In genomic region chr2:207066784-207067460, GRCh38 we compare ENCODE assay signal across 18 cellular contexts.
DNase-seq lines count a peak whose midpoint lies in the region; ATAC-seq, FAIRE-seq and TF ChIP-seq lines count a peak whose summit lies in the region.
"Had no signal": no experiment of that assay in that cellular context is flagged by ENCODE, and none has a peak within 500 bp of the region (broad histone marks: within the 10 kb centered on the region; RNA-seq: fewer than 3 reads in every experiment).

No MANE protein-coding gene starts in this region.

- no TSS peak for BruUV-seq in endothelial cell of umbilical vein (replicated peaks; lab: Mats Ljungman, UMichigan)

- no peaks in the 10 kb centered on the region for H3K79me2 ChIP-seq in endothelial cell of umbilical vein (ENCODE audit: control insufficient read depth, insufficient read depth, low read length)

- dilution Hi-C loops in endothelial cell of umbilical vein (cut with MboI; ENCODE audit: extremely low pct_ligation_motif_present, low sequenced_read_pairs) = no loop called here

- no peaks in the 10 kb centered on the region for H3K27me3 ChIP-seq in endothelial cell of umbilical vein (ENCODE audit: control insufficient read depth in 2 of 2, insufficient read depth in 2 of 2, low read length in 2 of 2)
- H3K27me3 ChIP-seq: tibial artery had no signal

- CTCF ChIA-PET in endothelial cell of umbilical vein (lab: Charles Lee) (interaction anchor here (0.9 to 1.5 kb wide), 3 partner anchors 65 to 406 kb away, joined by 3 to 5 read pairs (median 4); no protein-coding TSS in a partner anchor), RWPE1 (lab: Yijun Ruan, JAX) (no interaction called here)

- H4K20me1 ChIP-seq in endothelial cell of umbilical vein (replicated peaks; ENCODE audit: control insufficient read depth, extremely low read depth, insufficient read depth, low read length) = no peaks in the 10 kb centered on the region

- H3K9ac ChIP-seq in endothelial cell of umbilical vein (replicated peaks; ENCODE audit: extremely low read depth, insufficient read depth, low read length) = no peak overlapping the region

- H3K9me3 ChIP-seq in endothelial cell of umbilical vein (replicated peaks; ENCODE audit: control insufficient read depth, insufficient read depth, low read length) = no peaks in the 10 kb centered on the region
- H3K9me3 ChIP-seq: tibial artery had no signal

- H2AFZ ChIP-seq in endothelial cell of umbilical vein (ENCODE audit: low read depth, low read length) = no peak overlapping the region

- intact Hi-C loops in endothelial cell of umbilical vein (cut with micrococcal nuclease) = no loop called here

- no peaks in the 10 kb centered on the region for H3K36me3 ChIP-seq in endothelial cell of umbilical vein (ENCODE audit: control insufficient read depth in 2 of 2, extremely low read depth in 1 of 2, insufficient read depth in 2 of 2, low read length in 2 of 2)
- H3K36me3 ChIP-seq: tibial artery had no signal

- DNase-seq in NCI-H1417 (lab: John Stamatoyannopoulos, UW) (peak in 2 of 3 experiments; percentile 7 to 58), NCI-H1417 treated with DMSO at 0.1 percent for 48 hours (lab: John Stamatoyannopoulos, UW) (no peak), NCI-H1105 (lab: John Stamatoyannopoulos, UW) (peak; percentile 12), endothelial cell of umbilical vein (ENCODE audit: low read depth, low spot score) (no peak), occipital lobe (lab: John Stamatoyannopoulos, UW) (peak; percentile 6), RWPE1 (ENCODE audit: low spot score) (no peak), osteocyte (ENCODE audit: extremely low spot score, unreplicated experiment) (no peak)
- DNase-seq: effector memory CD8-positive, alpha-beta T cell; HFFc6; NCI-H1694 treated with DMSO at 0.1 percent for 48 hours; NCI-H774; stimulated activated CD4-positive, alpha-beta T cell treated with anti-CD3 and anti-CD28 coated beads, Interleukin-12 subunit alpha, Interleukin-12 subunit beta, amount 100 ng/mL, for 4 hours; tibial artery had no signal

- no peaks in the 10 kb centered on the region for H3K36me3 Mint-ChIP-seq in osteocyte (ENCODE audit: unreplicated experiment)
- H3K36me3 Mint-ChIP-seq: memory B cell; stimulated activated effector memory CD8-positive, alpha-beta T cell treated with anti-CD3 and anti-CD28 coated beads, Interleukin-12 subunit alpha, Interleukin-12 subunit beta, amount 100 ng/mL, for 72 hours had no signal

- H3K4me3 ChIP-seq in endothelial cell of umbilical vein (replicated peaks in 1 of 3; ENCODE audit: insufficient read depth in 1 of 3, low read depth in 1 of 3, low read length in 3 of 3) = no peak overlapping the region
- H3K4me3 ChIP-seq: tibial artery had no signal

- H3K4me3 Mint-ChIP-seq in osteocyte (ENCODE audit: unreplicated experiment) = no peak overlapping the region
- H3K4me3 Mint-ChIP-seq: effector memory CD8-positive, alpha-beta T cell; HFFc6; memory B cell; nephron; stimulated activated effector memory CD8-positive, alpha-beta T cell treated with anti-CD3 and anti-CD28 coated beads, Interleukin-12 subunit alpha, Interleukin-12 subunit beta, amount 100 ng/mL, for 72 hours had no signal

- H3K4me1 ChIP-seq in endothelial cell of umbilical vein (ENCODE audit: control insufficient read depth, extremely low read depth, insufficient read depth, low read length) = peaks cover 32% of the 10 kb centered on the region

- FAIRE-seq in endothelial cell of umbilical vein (lab: Jason Lieb, UNC) = peak; percentile 24

- no peaks in the 10 kb centered on the region for H3K9me1 ChIP-seq in endothelial cell of umbilical vein (replicated peaks; ENCODE audit: control insufficient read depth, extremely low read depth, insufficient read depth, low read length)

- no peak for TF ChIP-seq CTCF in endothelial cell of umbilical vein (IDR thresholded peaks at IDR 0.05; ENCODE audit: extremely low read depth in 1 of 2, insufficient read depth in 1 of 2, low read depth in 1 of 2, low read length in 2 of 2)
- TF ChIP-seq CTCF in RWPE1 (conservative IDR thresholded peaks at IDR 0.05; ENCODE audit: low read depth) = no peak
- no peak for TF ChIP-seq CTCF in osteocyte (IDR thresholded peaks at IDR 0.05)

- no peaks in the 10 kb centered on the region for H3K27me3 Mint-ChIP-seq in osteocyte (ENCODE audit: unreplicated experiment)

- no peaks in the 10 kb centered on the region for H3K9me3 Mint-ChIP-seq in osteocyte (ENCODE audit: unreplicated experiment)
- H3K9me3 Mint-ChIP-seq: activated T-helper 2 cell treated with anti-CD3 and anti-CD28 coated beads, Interferon-gamma antibody, Interleukin-2, Interleukin-4, amounts not matched to agents 10 μg/mL and 5 μg/mL and 100 μg/mL, durations not matched to agents 14 hours and 24 hours and 36 hours; HFFc6; memory B cell; nephron; stimulated activated effector memory CD8-positive, alpha-beta T cell treated with anti-CD3 and anti-CD28 coated beads, Interleukin-12 subunit alpha, Interleukin-12 subunit beta, amount 100 ng/mL, for 72 hours had no signal

- H3K27ac ChIP-seq in endothelial cell of umbilical vein (ENCODE audit: insufficient read depth, low read depth, low read length) = no peak overlapping the region
- no peak overlapping the region for H3K27ac ChIP-seq in RWPE1
- H3K27ac ChIP-seq: tibial artery had no signal

- H3K4me1 Mint-ChIP-seq in osteocyte (ENCODE audit: unreplicated experiment) = peaks cover 12% of the 10 kb centered on the region
- H3K4me1 Mint-ChIP-seq: stimulated activated effector memory CD8-positive, alpha-beta T cell treated with anti-CD3 and anti-CD28 coated beads, Interleukin-12 subunit alpha, Interleukin-12 subunit beta, amount 100 ng/mL, for 72 hours had no signal

- no peak overlapping the region for H3K27ac Mint-ChIP-seq in osteocyte (ENCODE audit: unreplicated experiment)
- H3K27ac Mint-ChIP-seq: activated T-helper 2 cell treated with anti-CD3 and anti-CD28 coated beads, Interferon-gamma antibody, Interleukin-2, Interleukin-4, amounts not matched to agents 10 μg/mL and 5 μg/mL and 100 μg/mL, durations not matched to agents 14 hours and 24 hours and 36 hours; effector memory CD8-positive, alpha-beta T cell; HFFc6; memory B cell had no signal

- no peak for ATAC-seq in HG02571 (IDR thresholded peaks at IDR 0.05; ENCODE audit: unreplicated experiment)
- ATAC-seq: effector memory CD8-positive, alpha-beta T cell; stimulated activated effector memory CD8-positive, alpha-beta T cell treated with anti-CD3 and anti-CD28 coated beads, Interleukin-12 subunit alpha, Interleukin-12 subunit beta, amount 100 ng/mL, for 72 hours had no signal

- peak overlapping the region; percentile 18 for H3K4me2 ChIP-seq in endothelial cell of umbilical vein (ENCODE audit: insufficient read depth, low read length)

- POLR2A ChIA-PET in endothelial cell of umbilical vein (lab: Charles Lee) (interaction anchor here (0.6 kb wide), 1 partner anchor 139 kb away, joined by 3 read pairs; no protein-coding TSS in a partner anchor), RWPE1 (lab: Yijun Ruan, JAX; ENCODE audit: low non-redundant PET) (no interaction called here)

- TF ChIP-seq POLR2A in endothelial cell of umbilical vein (IDR thresholded peaks at IDR 0.05; ENCODE audit: low read depth, low read length) = no peak

TF ChIP-seq in endothelial cell of umbilical vein, 7 proteins besides CTCF, POLR2A, EP300 and RAD21:
- TF ChIP-seq MYC (IDR thresholded peaks at IDR 0.05; ENCODE audit: low read depth, low read length) = no peak
- no peak for TF ChIP-seq JUN (IDR thresholded peaks at IDR 0.05; ENCODE audit: borderline replicate concordance, insufficient read depth, insufficient read length, low read depth)
- no peak for TF ChIP-seq POLR2AphosphoS5 (IDR thresholded peaks at IDR 0.05; ENCODE audit: insufficient read depth, low read depth, low read length)
- no peak for TF ChIP-seq GATA2 (IDR thresholded peaks at IDR 0.05; ENCODE audit: insufficient read depth, insufficient read length, low read depth, low read length)
- TF ChIP-seq, protein P1, sequence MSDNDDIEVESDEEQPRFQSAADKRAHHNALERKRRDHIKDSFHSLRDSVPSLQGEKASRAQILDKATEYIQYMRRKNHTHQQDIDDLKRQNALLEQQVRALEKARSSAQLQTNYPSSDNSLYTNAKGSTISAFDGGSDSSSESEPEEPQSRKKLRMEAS (IDR thresholded peaks at IDR 0.05; ENCODE audit: insufficient read depth, insufficient read length) = no peak
- TF ChIP-seq EZH2 (IDR thresholded peaks at IDR 0.05; ENCODE audit: borderline replicate concordance, low read depth, low read length, severe bottlenecking) = no peak
- no peak for TF ChIP-seq FOS (IDR thresholded peaks at IDR 0.05; ENCODE audit: borderline replicate concordance, insufficient read depth, low read length)

Comparison
In these comparisons a context has a peak if more than half of its experiments do, and no peak if none do; other contexts are left out.
1. DNase-seq: peak in NCI-H1417 (2 of 3), NCI-H1105 (single experiment) and occipital lobe (single experiment); none in NCI-H1417 treated with DMSO at 0.1 percent for 48 hours (single experiment), endothelial cell of umbilical vein (single experiment), RWPE1 (single experiment) and osteocyte (single experiment).